7 cellular contexts compared by ENCODE assay signal in the genomic region with DNA sequence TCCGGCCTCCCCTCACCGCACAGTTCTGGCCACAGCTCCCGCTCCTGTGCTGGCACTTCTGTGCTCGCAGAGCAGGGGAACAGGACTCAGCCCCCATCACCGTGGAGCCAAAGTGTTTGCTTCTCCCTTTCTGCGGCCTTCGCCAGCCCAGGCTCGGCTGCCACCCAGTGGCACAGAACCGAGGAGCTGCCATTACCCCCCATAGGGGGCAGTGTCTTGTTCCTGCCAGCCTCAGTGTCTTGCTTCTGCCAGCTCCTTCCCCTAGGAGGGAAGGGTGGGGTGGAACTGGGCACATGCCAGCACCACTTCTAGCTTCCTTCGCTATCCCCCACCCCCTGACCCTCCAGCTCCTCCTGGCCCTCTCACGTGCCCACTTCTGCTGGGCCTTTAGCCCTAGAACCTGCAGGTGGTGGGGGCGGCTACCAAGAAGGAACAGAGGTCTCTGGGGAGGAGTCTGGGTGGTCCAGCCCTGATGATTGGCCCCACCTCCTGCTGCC. TPM values are rescaled to one million over a fixed set of nuclear protein-coding genes. Genes with fewer than 3 reads are reported as not detected.
DNase-seq lines count a peak whose midpoint lies in the region; ATAC-seq and TF ChIP-seq lines count a peak whose summit lies in the region.

No MANE protein-coding gene starts in this region.

- DNase-seq in EH (ENCODE audit: low read depth) (peak; percentile 44), astrocyte of the hippocampus (ENCODE audit: low read depth, low spot score) (peak; percentile 65), MG63 (no peak), putamen (ENCODE audit: low spot score) (no peak)
- DNase-seq in stimulated activated naive CD8-positive, alpha-beta T cell treated with anti-CD3 and anti-CD28 coated beads, Interleukin-15, amount 100 ng/mL, for 72 hours, result no peak

- H3K4me2 ChIP-seq in Loucy (ENCODE audit: low read depth, low read length, poor library complexity, severe bottlenecking), result no peak overlapping the region

- H3K9me3 ChIP-seq in Loucy (ENCODE audit: insufficient read depth, low read depth, low read length), result no peaks in the 10 kb centered on the region
- no peaks in the 10 kb centered on the region for H3K9me3 ChIP-seq in iPS-20b (ENCODE audit: insufficient read depth, low read depth, low read length)
- no peaks in the 10 kb centered on the region for H3K9me3 ChIP-seq in MG63

- H3K9ac ChIP-seq in Loucy (ENCODE audit: low read depth, low read length, poor library complexity, severe bottlenecking) (no peak overlapping the region), iPS-20b (ENCODE audit: low read depth, low read length) (no peak overlapping the region; the same call in 1 of the 2 replicates)

- H3K4me3 ChIP-seq in Loucy (ENCODE audit: low read length, poor library complexity, severe bottlenecking), result no peak overlapping the region
- H3K4me3 ChIP-seq in iPS-20b (ENCODE audit: low read length), result peak overlapping the region; percentile 72; the same call in 1 of the 2 replicates
- no peak overlapping the region for H3K4me3 ChIP-seq in MG63

- H3K36me3 ChIP-seq in Loucy (ENCODE audit: insufficient read depth, low read length) (peaks cover 67% of the 10 kb centered on the region; the same call in 1 of the 2 replicates), iPS-20b (ENCODE audit: insufficient read depth, low read depth, low read length) (peaks cover 56% of the 10 kb centered on the region), MG63 (peaks cover 28% of the 10 kb centered on the region)

- H3K4me1 ChIP-seq in Loucy (ENCODE audit: insufficient read depth, low read length, poor library complexity, severe bottlenecking) (peaks cover 15% of the 10 kb centered on the region), iPS-20b (ENCODE audit: insufficient read depth, low read length) (peaks cover 6% of the 10 kb centered on the region; the same call in 1 of the 2 replicates)

- H3F3A ChIP-seq in Loucy (ENCODE audit: low read depth), result no peaks in the 10 kb centered on the region

- peaks cover 20% of the 10 kb centered on the region for H4K20me1 ChIP-seq in Loucy (ENCODE audit: insufficient read depth, low read length, poor library complexity, severe bottlenecking)

- H3K9me3 Mint-ChIP-seq in stimulated activated naive CD8-positive, alpha-beta T cell treated with anti-CD3 and anti-CD28 coated beads, Interleukin-15, amount 100 ng/mL, for 72 hours, result no peaks in the 10 kb centered on the region

- H3K9me2 ChIP-seq in Loucy (replicated peaks; ENCODE audit: low read depth, low read length), result no peaks in the 10 kb centered on the region

- peaks cover 51% of the 10 kb centered on the region for H3K4me1 Mint-ChIP-seq in stimulated activated naive CD8-positive, alpha-beta T cell treated with anti-CD3 and anti-CD28 coated beads, Interleukin-15, amount 100 ng/mL, for 72 hours

- no peak overlapping the region for H2AFZ ChIP-seq in Loucy (ENCODE audit: low read length)

- peak; percentile 54 for ATAC-seq in stimulated activated naive CD8-positive, alpha-beta T cell treated with anti-CD3 and anti-CD28 coated beads, Interleukin-15, amount 100 ng/mL, for 72 hours

- peaks cover 37% of the 10 kb centered on the region for H3K79me2 ChIP-seq in Loucy (ENCODE audit: insufficient read depth, low read length)

- no peak overlapping the region for H3K27ac ChIP-seq in iPS-20b (ENCODE audit: low read length)

- H3K27ac Mint-ChIP-seq in stimulated activated naive CD8-positive, alpha-beta T cell treated with anti-CD3 and anti-CD28 coated beads, Interleukin-15, amount 100 ng/mL, for 72 hours, result peak overlapping the region in 1 of 2 donors; percentile 93

- H3K27me3 Mint-ChIP-seq in stimulated activated naive CD8-positive, alpha-beta T cell treated with anti-CD3 and anti-CD28 coated beads, Interleukin-15, amount 100 ng/mL, for 72 hours, result no peaks in the 10 kb centered on the region

- TF ChIP-seq CTCF in Loucy (conservative IDR thresholded peaks at IDR 0.05; ENCODE audit: low read length), result peak; percentile 78

- H3K27me3 ChIP-seq in Loucy (ENCODE audit: insufficient read depth, low read length, poor library complexity, severe bottlenecking), result no peaks in the 10 kb centered on the region
- no peaks in the 10 kb centered on the region for H3K27me3 ChIP-seq in iPS-20b (ENCODE audit: insufficient read depth, low read length)
- H3K27me3 ChIP-seq in MG63, result no peaks in the 10 kb centered on the region

- no peak overlapping the region for H3K4me3 Mint-ChIP-seq in stimulated activated naive CD8-positive, alpha-beta T cell treated with anti-CD3 and anti-CD28 coated beads, Interleukin-15, amount 100 ng/mL, for 72 hours

RNA-seq across cellular contexts. Expression of gene ELMO3, which starts 0.6 kb away (rescaled TPM):
- total RNA-seq in MG63 (2014; rRNA removed; shearing (Covaris generic); ENCODE audit: low replicate concordance), result 1.9 TPM in 1 of 2 replicates, not detected in the other

RNA-seq across cellular contexts. Expression of gene E2F4, which starts 6.3 kb away (rescaled TPM):
- 72.5 and 81.0 TPM in 2 replicates for total RNA-seq in MG63 (2014; rRNA removed; shearing (Covaris generic); ENCODE audit: low replicate concordance)

RNA-seq across cellular contexts. Expression of gene EXOC3L1, which starts 8.3 kb away (rescaled TPM):
- not detected in 2 replicates for total RNA-seq in MG63 (2014; rRNA removed; shearing (Covaris generic); ENCODE audit: low replicate concordance)

RNA-seq across cellular contexts. Expression of gene MATCAP1, which starts 14.5 kb away (rescaled TPM):
- total RNA-seq in MG63 (2014; rRNA removed; shearing (Covaris generic); ENCODE audit: low replicate concordance), result 5.7 and 8.5 TPM in 2 replicates

RNA-seq across cellular contexts. Expression of gene NOL3, which starts 27.9 kb away (rescaled TPM):
- 9.9 and 16.5 TPM in 2 replicates for total RNA-seq in MG63 (2014; rRNA removed; shearing (Covaris generic); ENCODE audit: low replicate concordance)

Comparison
In these comparisons a context has a peak if more than half of its experiments do, and no peak if none do; other contexts are left out.
1. DNase-seq: peak in EH (single experiment) and astrocyte of the hippocampus (single experiment); none in stimulated activated naive CD8-positive, alpha-beta T cell treated with anti-CD3 and anti-CD28 coated beads, Interleukin-15, amount 100 ng/mL, for 72 hours (0 of 2), MG63 (single experiment) and putamen (single experiment).